Comparison of ENCODE assay signal across 1 cellular context in genomic region chr1:222643937-222644648, GRCh38.
TF ChIP-seq lines count a peak whose summit lies in the region.

No MANE protein-coding gene starts in this region.

TF ChIP-seq in HepG2, 621 proteins besides CTCF, POLR2A, EP300 and RAD21 (continued from another document):
- TF ChIP-seq ZNF598 (CRISPR knock-in tag; IDR thresholded peaks at IDR 0.05; ENCODE audit: borderline replicate concordance) (peak; percentile 43; the same call in 1 of the 2 replicates), XRCC5 (optimal IDR thresholded peaks at IDR 0.05; ENCODE audit: low read length) (peak; percentile 68), CREM (IDR thresholded peaks at IDR 0.05) (peak; percentile 99), CREM (CRISPR knock-in tag; IDR thresholded peaks at IDR 0.05) (peak; percentile 86), ZSCAN31 (CRISPR knock-in tag; IDR thresholded peaks at IDR 0.05; ENCODE audit: low read depth) (peak; percentile 79), GATA4 (IDR thresholded peaks at IDR 0.05; ENCODE audit: borderline replicate concordance, low read depth) (peak; percentile 44; the same call in 1 of the 2 replicates), ZNF33B (CRISPR knock-in tag; IDR thresholded peaks at IDR 0.05) (0 out of 2 replicates have a peak, but pooled peaks have one; percentile 35), CBX1 (IDR thresholded peaks at IDR 0.05; ENCODE audit: low read depth) (peak; percentile 63), BORCS8-MEF2B (CRISPR knock-in tag; IDR thresholded peaks at IDR 0.05) (0 out of 2 replicates have a peak, but pooled peaks have one; percentile 30), SPEN (CRISPR knock-in tag; IDR thresholded peaks at IDR 0.05; ENCODE audit: low read depth) (peak; percentile 85), U2AF1 (optimal IDR thresholded peaks at IDR 0.05; ENCODE audit: low read depth, low read length) (peak; percentile 74), PATZ1 (CRISPR knock-in tag; IDR thresholded peaks at IDR 0.05) (peak; percentile 68; the same call in 1 of the 2 replicates), ZNF367 (CRISPR knock-in tag; IDR thresholded peaks at IDR 0.05; ENCODE audit: borderline replicate concordance) (peak; percentile 85; the same call in 1 of the 2 replicates), SP5 (CRISPR knock-in tag; IDR thresholded peaks at IDR 0.05; ENCODE audit: borderline replicate concordance, low read depth) (peak; percentile 84; the same call in 1 of the 2 replicates), ZBTB37 (CRISPR knock-in tag; IDR thresholded peaks at IDR 0.05) (0 out of 2 replicates have a peak, but pooled peaks have one; percentile 9), RFXAP (CRISPR knock-in tag; IDR thresholded peaks at IDR 0.05; ENCODE audit: borderline replicate concordance) (peak; percentile 83), ZFP90 (CRISPR knock-in tag; IDR thresholded peaks at IDR 0.05; ENCODE audit: borderline replicate concordance) (peak; percentile 32; the same call in 1 of the 2 replicates), IKZF5 (CRISPR knock-in tag; IDR thresholded peaks at IDR 0.05) (peak; percentile 75; the same call in 1 of the 2 replicates), ZMYM4 (CRISPR knock-in tag; IDR thresholded peaks at IDR 0.05) (peak; percentile 98), MXI1 (IDR thresholded peaks at IDR 0.05; ENCODE audit: borderline replicate concordance, low read depth, low read length) (peak; percentile 72; the same call in 1 of the 3 replicates), CBX2 (IDR thresholded peaks at IDR 0.05; ENCODE audit: low read depth, low read length) (no peak), CBX2 (CRISPR knock-in tag; IDR thresholded peaks at IDR 0.05; ENCODE audit: low read depth) (no peak), ZBTB38 (CRISPR knock-in tag; IDR thresholded peaks at IDR 0.05) (0 out of 2 replicates have a peak, but pooled peaks have one; percentile 24), CBFB (CRISPR knock-in tag; IDR thresholded peaks at IDR 0.05) (no peak)
- TF ChIP-seq, protein P1, sequence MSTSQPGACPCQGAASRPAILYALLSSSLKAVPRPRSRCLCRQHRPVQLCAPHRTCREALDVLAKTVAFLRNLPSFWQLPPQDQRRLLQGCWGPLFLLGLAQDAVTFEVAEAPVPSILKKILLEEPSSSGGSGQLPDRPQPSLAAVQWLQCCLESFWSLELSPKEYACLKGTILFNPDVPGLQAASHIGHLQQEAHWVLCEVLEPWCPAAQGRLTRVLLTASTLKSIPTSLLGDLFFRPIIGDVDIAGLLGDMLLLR (CRISPR knock-in tag; IDR thresholded peaks at IDR 0.05) = no peak
